In genomic region chr1:161350666-161351065, GRCh38 we compare ENCODE assay signal across 22 cellular contexts. TPM values are rescaled to one million over a fixed set of nuclear protein-coding genes. Genes with fewer than 3 reads are reported as not detected.
"Had no signal": no experiment of that assay in that cellular context is flagged by ENCODE, and none has a peak within 500 bp of the region (broad histone marks: within the 10 kb centered on the region; RNA-seq: fewer than 3 reads in every experiment).

No MANE protein-coding gene starts in this region.

- H3K4me3 ChIP-seq: adrenal gland, heart right ventricle, left lung, psoas muscle, right lobe of liver had no signal

- H3K9me3 ChIP-seq: adrenal gland, heart right ventricle, left lung, psoas muscle, right lobe of liver had no signal

- H3K27ac ChIP-seq: psoas muscle, right lobe of liver had no signal

- H3K9me3 Mint-ChIP-seq: memory B cell, nephron progenitor cell had no signal

- H3K27me3 ChIP-seq: adrenal gland, heart right ventricle, left lung, right lobe of liver had no signal

- H3K4me1 ChIP-seq: psoas muscle had no signal

- DNase-seq: activated CD4-positive, alpha-beta T cell treated with anti-CD3 and anti-CD28 coated beads, Interleukin-2, amount 50 U/mL, for 48 hours; activated CD4-positive, CD25-positive, alpha-beta regulatory T cell treated with anti-CD3 and anti-CD28 coated beads, Interleukin-2, amount 50 U/mL, for 72 hours; activated naive CD4-positive, alpha-beta T cell treated with Interleukin-2 at 50 U/mL for 16 hours; adrenal gland; effector CD8-positive, alpha-beta T cell; heart right ventricle; islet precursor cell; left lung; nephron progenitor cell; psoas muscle; right lobe of liver; stimulated activated CD4-positive, alpha-beta T cell treated with anti-CD3 and anti-CD28 coated beads, Interleukin-12 subunit alpha, Interleukin-12 subunit beta, amount 100 ng/mL, for 4 hours; stimulated activated naive CD4-positive, alpha-beta T cell; substantia nigra; trophoblast cell had no signal

- H3K27me3 Mint-ChIP-seq: memory B cell had no signal

- H3K4me1 Mint-ChIP-seq: memory B cell, nephron progenitor cell had no signal

- H3K27ac Mint-ChIP-seq: memory B cell, nephron progenitor cell had no signal

- H3K4me3 Mint-ChIP-seq: memory B cell, nephron progenitor cell had no signal

RNA-seq across cellular contexts. Expression of gene CFAP126, which starts 17.0 kb away (rescaled TPM):
- total RNA-seq: adrenal gland; cardiac septum; fibroblast of lung; frontal cortex; heart right ventricle; mucosa of gallbladder; osteoblast; psoas muscle; right lobe of liver; T-helper 2 cell treated with Interferon-gamma antibody and Interleukin-4, amounts not matched to agents 100 ng/mL and 5 ng/mL, for 36 hours had no signal
